14 cellular contexts compared by ENCODE assay signal in genomic region chr3:185715091-185715490, GRCh38.
DNase-seq lines count a peak whose midpoint lies in the region; ATAC-seq, FAIRE-seq and TF ChIP-seq lines count a peak whose summit lies in the region.
"Had no signal": no experiment of that assay in that cellular context is flagged by ENCODE, and none has a peak within 500 bp of the region (broad histone marks: within the 10 kb centered on the region; RNA-seq: fewer than 3 reads in every experiment).

No MANE protein-coding gene starts in this region.

- H3K4me3 Mint-ChIP-seq in nephron: no peak overlapping the region
- H3K4me3 Mint-ChIP-seq: CD4-positive, alpha-beta T cell had no signal

- no peak for TF ChIP-seq EP300 in tibial nerve (IDR thresholded peaks at IDR 0.05)

- WGBS in tibial nerve, 2 donors: 54 to 55% methylated on average over 8 of the region's 8 CpGs

- H3K27me3 ChIP-seq in tibial nerve (no peaks in the 10 kb centered on the region), Peyer's patch (no peaks in the 10 kb centered on the region)
- H3K27me3 ChIP-seq: ovary, testis had no signal

- H3K4me1 Mint-ChIP-seq in nephron: peaks cover 59% of the 10 kb centered on the region

- H3K9me3 ChIP-seq in tibial nerve (no peaks in the 10 kb centered on the region), Peyer's patch (no peaks in the 10 kb centered on the region)
- H3K9me3 ChIP-seq: ovary, testis had no signal

- TF ChIP-seq POLR2A in tibial nerve (IDR thresholded peaks at IDR 0.05) (no peak), Peyer's patch (IDR thresholded peaks at IDR 0.05) (no peak)

- peak overlapping the region; percentile 20 to 63 (median 62) for H3K27ac Mint-ChIP-seq in nephron
- H3K27ac Mint-ChIP-seq: CD4-positive, alpha-beta T cell had no signal

- no peak for TF ChIP-seq CTCF in nephron (IDR thresholded peaks at IDR 0.05; ENCODE audit: unreplicated experiment in 3 of 3)
- no peak for TF ChIP-seq CTCF in tibial nerve (IDR thresholded peaks at IDR 0.05)
- TF ChIP-seq CTCF in Peyer's patch (IDR thresholded peaks at IDR 0.05): no peak

- H3K27me3 Mint-ChIP-seq in nephron (ENCODE audit: low read depth): no peaks in the 10 kb centered on the region

- H3K4me3 ChIP-seq in tibial nerve: no peak overlapping the region
- H3K4me3 ChIP-seq in Peyer's patch: no peak overlapping the region
- H3K4me3 ChIP-seq: ovary, testis had no signal

- H3K36me3 ChIP-seq in tibial nerve: no peaks in the 10 kb centered on the region
- no peaks in the 10 kb centered on the region for H3K36me3 ChIP-seq in Peyer's patch
- H3K36me3 ChIP-seq: ovary had no signal

- ATAC-seq in esophagus mucosa: peak; percentile 73

- H3K27ac ChIP-seq in tibial nerve (no peak overlapping the region), Peyer's patch (no peak overlapping the region)
- H3K27ac ChIP-seq: ovary, testis had no signal

- no peaks in the 10 kb centered on the region for H3K9me3 Mint-ChIP-seq in nephron
- H3K9me3 Mint-ChIP-seq: CD4-positive, alpha-beta T cell had no signal

- H3K4me1 ChIP-seq in tibial nerve: peaks cover 0 to 39% (median 10%) of the 10 kb centered on the region in 4 donors
- peaks cover 0 to 37% (median 0%) of the 10 kb centered on the region in 4 donors for H3K4me1 ChIP-seq in Peyer's patch
- H3K4me1 ChIP-seq: testis had no signal

- DNase-seq in EL: peak; percentile 83
- DNase-seq in RCC 7860 (ENCODE audit: low spot score): peak; percentile 38
- no peak for DNase-seq in COLO668 (lab: John Stamatoyannopoulos, UW; ENCODE audit: unreplicated experiment)
- DNase-seq in tibial nerve (ENCODE audit: low spot score in 2 of 2): no peak
- DNase-seq in activated CD4-positive, CD25-positive, alpha-beta regulatory T cell (lab: John Stamatoyannopoulos, UW): no peak
- DNase-seq in Peyer's patch: no peak
- DNase-seq: activated CD8-positive, alpha-beta memory T cell treated with anti-CD3 and anti-CD28 coated beads for 24 hours; CD4-positive, alpha-beta T cell; MV-4-11; NCI-H526; ovary; testis had no signal

- peaks cover 22% of the 10 kb centered on the region for H3K36me3 Mint-ChIP-seq in nephron (ENCODE audit: low read depth)

- no peak for FAIRE-seq in RCC 7860 (lab: Jason Lieb, UNC)

Comparison
In these comparisons a context has a peak if more than half of its experiments do, and no peak if none do; other contexts are left out.
1. DNase-seq: peak in EL (single experiment) and RCC 7860 (single experiment); none in COLO668 (single experiment), tibial nerve (0 of 2), activated CD4-positive, CD25-positive, alpha-beta regulatory T cell (0 of 4) and Peyer's patch (0 of 3).